Comparison of ENCODE assay signal across 20 cellular contexts in genomic region chr4:8164687-8165086, GRCh38. TPM values are rescaled to one million over a fixed set of nuclear protein-coding genes. Genes with fewer than 3 reads are reported as not detected.
"Had no signal": no experiment of that assay in that cellular context is flagged by ENCODE, and none has a peak within 500 bp of the region (broad histone marks: within the 10 kb centered on the region; RNA-seq: fewer than 3 reads in every experiment).

No MANE protein-coding gene starts in this region.

- H3K27me3 ChIP-seq: suprapubic skin, transverse colon had no signal

- H3K36me3 ChIP-seq: suprapubic skin, transverse colon had no signal

- H3K27me3 Mint-ChIP-seq: activated CD4-positive, alpha-beta memory T cell treated with anti-CD3 and anti-CD28 coated beads for 36 hours; T-helper 17 cell had no signal

- H3K4me3 ChIP-seq: suprapubic skin, transverse colon had no signal

- H3K36me3 Mint-ChIP-seq: brain had no signal

- H3K9me3 ChIP-seq: suprapubic skin had no signal

- ATAC-seq: activated naive CD8-positive, alpha-beta T cell treated with anti-CD3 and anti-CD28 coated beads, Interleukin-2, amount 50 U/mL, for 24 hours; activated T-cell treated with anti-CD3 and anti-CD28 coated beads, Interleukin-2, amount 50 U/mL, for 72 hours; stimulated activated naive CD8-positive, alpha-beta T cell treated with anti-CD3 and anti-CD28 coated beads, Interleukin-15, amount 100 ng/mL, for 72 hours; T-helper 17 cell had no signal

- H3K27ac ChIP-seq: suprapubic skin, transverse colon had no signal

- H3K27ac Mint-ChIP-seq: activated CD4-positive, alpha-beta memory T cell treated with anti-CD3 and anti-CD28 coated beads for 36 hours; activated naive CD4-positive, alpha-beta T cell treated with anti-CD3 and anti-CD28 coated beads for 36 hours; activated naive CD8-positive, alpha-beta T cell treated with anti-CD3 and anti-CD28 coated beads, Interleukin-2, amount 50 U/mL, for 24 hours; activated T-cell treated with anti-CD3 and anti-CD28 coated beads, Interleukin-2, amount 50 U/mL, for 72 hours; dendritic cell treated with granulocyte-macrophage colony-stimulating factor and Interleukin-4, amounts not matched to agents 40 ng/mL and 50 ng/mL, for 4 days; stimulated activated naive CD8-positive, alpha-beta T cell treated with anti-CD3 and anti-CD28 coated beads, Interleukin-15, amount 100 ng/mL, for 72 hours; T-helper 17 cell had no signal

- DNase-seq: activated CD4-positive, alpha-beta memory T cell treated with anti-CD3 and anti-CD28 coated beads for 36 hours; activated CD4-positive, alpha-beta T cell treated with anti-CD3 and anti-CD28 coated beads for 4 hours; activated CD4-positive, CD25-positive, alpha-beta regulatory T cell; activated effector memory CD4-positive, alpha-beta T cell treated with Interleukin-2 at 50 U/mL for 16 hours; activated naive CD4-positive, alpha-beta T cell treated with anti-CD3 and anti-CD28 coated beads for 36 hours; activated naive CD8-positive, alpha-beta T cell treated with anti-CD3 and anti-CD28 coated beads, Interleukin-2, amount 50 U/mL, for 24 hours; activated T-cell treated with anti-CD3 and anti-CD28 coated beads, Interleukin-2, amount 50 U/mL, for 72 hours; effector CD8-positive, alpha-beta T cell; erythroblast; hippocampal formation; mesenchymal stem cell; retina; stimulated activated CD4-positive, alpha-beta T cell treated with anti-CD3 and anti-CD28 coated beads, Interleukin-4, amount 100 ng/mL, for 24 hours; stimulated activated naive CD8-positive, alpha-beta T cell treated with anti-CD3 and anti-CD28 coated beads, Interleukin-15, amount 100 ng/mL, for 72 hours; T-helper 17 cell; transverse colon had no signal

- H3K4me3 Mint-ChIP-seq: activated CD4-positive, alpha-beta memory T cell treated with anti-CD3 and anti-CD28 coated beads for 36 hours; activated naive CD4-positive, alpha-beta T cell treated with anti-CD3 and anti-CD28 coated beads for 36 hours; activated naive CD8-positive, alpha-beta T cell treated with anti-CD3 and anti-CD28 coated beads, Interleukin-2, amount 50 U/mL, for 24 hours; activated T-cell treated with anti-CD3 and anti-CD28 coated beads, Interleukin-2, amount 50 U/mL, for 72 hours; brain; dendritic cell treated with granulocyte-macrophage colony-stimulating factor and Interleukin-4, amounts not matched to agents 40 ng/mL and 50 ng/mL, for 4 days; stimulated activated naive CD8-positive, alpha-beta T cell treated with anti-CD3 and anti-CD28 coated beads, Interleukin-15, amount 100 ng/mL, for 72 hours; T-helper 17 cell had no signal

RNA-seq across cellular contexts. Expression of gene SH3TC1, which starts 34.4 kb away (rescaled TPM):
- polyA plus RNA-seq: neural cell had no signal
